3 cellular contexts compared by ENCODE assay signal in genomic region chr1:67377253-67377652, GRCh38.
A peak's percentile ranks its signal among the peaks of the same experiment; 100 is the strongest.
TF ChIP-seq lines count a peak whose summit lies in the region.

No MANE protein-coding gene starts in this region.

TF ChIP-seq in IMR-90, 13 proteins besides CTCF, POLR2A, EP300 and RAD21:
- peak; percentile 51; the same call in 1 of the 2 replicates for TF ChIP-seq NFE2L2 (IDR thresholded peaks at IDR 0.05; ENCODE audit: low read depth, low read length)
- TF ChIP-seq MAFK (IDR thresholded peaks at IDR 0.05; ENCODE audit: low read depth, low read length): no peak
- TF ChIP-seq, protein P1, sequence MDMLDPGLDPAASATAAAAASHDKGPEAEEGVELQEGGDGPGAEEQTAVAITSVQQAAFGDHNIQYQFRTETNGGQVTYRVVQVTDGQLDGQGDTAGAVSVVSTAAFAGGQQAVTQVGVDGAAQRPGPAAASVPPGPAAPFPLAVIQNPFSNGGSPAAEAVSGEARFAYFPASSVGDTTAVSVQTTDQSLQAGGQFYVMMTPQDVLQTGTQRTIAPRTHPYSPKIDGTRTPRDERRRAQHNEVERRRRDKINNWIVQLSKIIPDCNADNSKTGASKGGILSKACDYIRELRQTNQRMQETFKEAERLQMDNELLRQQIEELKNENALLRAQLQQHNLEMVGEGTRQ (IDR thresholded peaks at IDR 0.05; ENCODE audit: low read depth, low read length): no peak

TF ChIP-seq in WTC11, 78 proteins besides CTCF, POLR2A, EP300 and RAD21:
- TF ChIP-seq ZNF232 (CRISPR knock-in tag; IDR thresholded peaks at IDR 0.05): 0 out of 2 replicates have a peak, but pooled peaks have one; percentile 29
- TF ChIP-seq CREM (CRISPR knock-in tag; IDR thresholded peaks at IDR 0.05): no peak

TF ChIP-seq in SK-N-SH treated with all-trans-retinoic acid at 6 μM for 48 hours, 23 proteins besides CTCF, POLR2A, EP300 and RAD21 (continued from another document):
- TF ChIP-seq TCF4 (CRISPR knock-in tag; IDR thresholded peaks at IDR 0.05; ENCODE audit: borderline replicate concordance) (no peak), BACH2 (CRISPR knock-in tag; IDR thresholded peaks at IDR 0.05; ENCODE audit: borderline replicate concordance) (no peak), ESRRG (CRISPR knock-in tag; IDR thresholded peaks at IDR 0.05) (no peak), ZNF565 (CRISPR knock-in tag; conservative IDR thresholded peaks at IDR 0.05; ENCODE audit: low read depth) (no peak), OSR1 (CRISPR knock-in tag; IDR thresholded peaks at IDR 0.05) (no peak), RARB (CRISPR knock-in tag; IDR thresholded peaks at IDR 0.05) (no peak)
- TF ChIP-seq, protein P2, sequence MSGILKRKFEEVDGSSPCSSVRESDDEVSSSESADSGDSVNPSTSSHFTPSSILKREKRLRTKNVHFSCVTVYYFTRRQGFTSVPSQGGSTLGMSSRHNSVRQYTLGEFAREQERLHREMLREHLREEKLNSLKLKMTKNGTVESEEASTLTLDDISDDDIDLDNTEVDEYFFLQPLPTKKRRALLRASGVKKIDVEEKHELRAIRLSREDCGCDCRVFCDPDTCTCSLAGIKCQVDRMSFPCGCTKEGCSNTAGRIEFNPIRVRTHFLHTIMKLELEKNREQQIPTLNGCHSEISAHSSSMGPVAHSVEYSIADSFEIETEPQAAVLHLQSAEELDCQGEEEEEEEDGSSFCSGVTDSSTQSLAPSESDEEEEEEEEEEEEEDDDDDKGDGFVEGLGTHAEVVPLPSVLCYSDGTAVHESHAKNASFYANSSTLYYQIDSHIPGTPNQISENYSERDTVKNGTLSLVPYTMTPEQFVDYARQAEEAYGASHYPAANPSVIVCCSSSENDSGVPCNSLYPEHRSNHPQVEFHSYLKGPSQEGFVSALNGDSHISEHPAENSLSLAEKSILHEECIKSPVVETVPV (CRISPR knock-in tag; IDR thresholded peaks at IDR 0.05): no peak
- TF ChIP-seq, protein P3, sequence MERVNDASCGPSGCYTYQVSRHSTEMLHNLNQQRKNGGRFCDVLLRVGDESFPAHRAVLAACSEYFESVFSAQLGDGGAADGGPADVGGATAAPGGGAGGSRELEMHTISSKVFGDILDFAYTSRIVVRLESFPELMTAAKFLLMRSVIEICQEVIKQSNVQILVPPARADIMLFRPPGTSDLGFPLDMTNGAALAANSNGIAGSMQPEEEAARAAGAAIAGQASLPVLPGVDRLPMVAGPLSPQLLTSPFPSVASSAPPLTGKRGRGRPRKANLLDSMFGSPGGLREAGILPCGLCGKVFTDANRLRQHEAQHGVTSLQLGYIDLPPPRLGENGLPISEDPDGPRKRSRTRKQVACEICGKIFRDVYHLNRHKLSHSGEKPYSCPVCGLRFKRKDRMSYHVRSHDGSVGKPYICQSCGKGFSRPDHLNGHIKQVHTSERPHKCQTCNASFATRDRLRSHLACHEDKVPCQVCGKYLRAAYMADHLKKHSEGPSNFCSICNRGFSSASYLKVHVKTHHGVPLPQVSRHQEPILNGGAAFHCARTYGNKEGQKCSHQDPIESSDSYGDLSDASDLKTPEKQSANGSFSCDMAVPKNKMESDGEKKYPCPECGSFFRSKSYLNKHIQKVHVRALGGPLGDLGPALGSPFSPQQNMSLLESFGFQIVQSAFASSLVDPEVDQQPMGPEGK (CRISPR knock-in tag; IDR thresholded peaks at IDR 0.05; ENCODE audit: borderline replicate concordance): no peak
